1 cellular context compared by ENCODE assay signal in the genomic region with DNA sequence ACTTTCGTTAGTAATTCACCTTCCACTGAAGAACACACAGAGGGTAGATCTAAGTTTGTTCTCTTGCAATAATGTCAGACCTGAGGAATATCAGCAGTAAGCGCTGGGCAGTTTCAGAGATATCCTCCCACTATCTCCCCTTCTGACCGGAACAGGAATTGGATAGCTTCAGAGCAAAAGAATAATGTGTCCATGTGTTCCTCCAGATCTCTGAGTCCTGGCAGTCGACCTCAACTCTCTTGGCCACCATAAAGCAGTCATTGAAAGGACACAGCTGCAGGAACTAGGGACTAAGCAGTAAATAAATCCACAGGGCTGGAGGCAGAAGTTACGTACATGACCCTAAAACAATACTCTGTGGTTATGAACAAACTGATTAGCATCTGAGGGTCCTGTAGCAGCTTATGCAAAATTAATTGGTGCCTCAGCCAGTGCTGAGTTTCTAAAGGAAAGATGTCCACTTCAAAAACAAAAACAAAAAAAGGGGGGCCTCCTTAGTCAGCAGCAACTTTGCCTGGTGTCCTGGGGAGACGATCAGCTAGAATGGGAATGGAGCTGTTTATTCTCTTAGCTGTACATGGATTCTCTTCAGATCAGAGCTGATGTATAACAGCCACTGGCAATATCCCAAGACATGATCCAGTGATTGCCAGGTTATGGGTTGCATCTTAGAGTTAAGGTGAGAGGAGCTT.
TF ChIP-seq lines count a peak whose summit lies in the region.

No MANE protein-coding gene starts in this region.

TF ChIP-seq in K562, 482 proteins besides CTCF, POLR2A, EP300 and RAD21 (continued from another document and continues in another):
- TF ChIP-seq, protein P1, sequence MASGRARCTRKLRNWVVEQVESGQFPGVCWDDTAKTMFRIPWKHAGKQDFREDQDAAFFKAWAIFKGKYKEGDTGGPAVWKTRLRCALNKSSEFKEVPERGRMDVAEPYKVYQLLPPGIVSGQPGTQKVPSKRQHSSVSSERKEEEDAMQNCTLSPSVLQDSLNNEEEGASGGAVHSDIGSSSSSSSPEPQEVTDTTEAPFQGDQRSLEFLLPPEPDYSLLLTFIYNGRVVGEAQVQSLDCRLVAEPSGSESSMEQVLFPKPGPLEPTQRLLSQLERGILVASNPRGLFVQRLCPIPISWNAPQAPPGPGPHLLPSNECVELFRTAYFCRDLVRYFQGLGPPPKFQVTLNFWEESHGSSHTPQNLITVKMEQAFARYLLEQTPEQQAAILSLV (tag; IDR thresholded peaks at IDR 0.05) = no peak
- TF ChIP-seq GATAD2B (IDR thresholded peaks at IDR 0.05; ENCODE audit: borderline replicate concordance) (no peak), ZNF143 (CRISPR knock-in tag; IDR thresholded peaks at IDR 0.05) (no peak), ZNF384 (IDR thresholded peaks at IDR 0.05; ENCODE audit: low read depth, low read length) (no peak), XRCC4 (IDR thresholded peaks at IDR 0.05; ENCODE audit: extremely low read depth, insufficient read depth, insufficient read length) (no peak), NEUROD1 (IDR thresholded peaks at IDR 0.05; ENCODE audit: borderline replicate concordance, low read depth, low read length, partially characterized antibody) (no peak), TEAD1 (CRISPR knock-in tag; IDR thresholded peaks at IDR 0.05) (0 out of 4 replicates have a peak, but pooled peaks of 1 of the 2 experiments have one; percentile 5), HDAC3 (IDR thresholded peaks at IDR 0.05; ENCODE audit: borderline replicate concordance, partially characterized antibody) (no peak), HEY1 (CRISPR knock-in tag; IDR thresholded peaks at IDR 0.05; ENCODE audit: borderline replicate concordance) (no peak), POU5F1 (IDR thresholded peaks at IDR 0.05; ENCODE audit: borderline replicate concordance, low read depth, low read length, partially characterized antibody) (no peak), GTF2E2 (tag; IDR thresholded peaks at IDR 0.05) (no peak), JUNB (CRISPR knock-in tag; conservative IDR thresholded peaks at IDR 0.05) (no peak), SMAD2 (IDR thresholded peaks at IDR 0.05; ENCODE audit: low read depth, low read length) (no peak), NBN (IDR thresholded peaks at IDR 0.05; ENCODE audit: low read depth) (no peak), TARDBP (IDR thresholded peaks at IDR 0.05) (no peak), MIER1 (IDR thresholded peaks at IDR 0.05; ENCODE audit: low read depth) (no peak), HMGN3 (IDR thresholded peaks at IDR 0.05; ENCODE audit: borderline replicate concordance, extremely low read depth, insufficient read length, low read depth, low read length) (no peak), ETV1 (tag; conservative IDR thresholded peaks at IDR 0.05; ENCODE audit: low read depth) (peak; percentile 71), PHF21A (IDR thresholded peaks at IDR 0.05; ENCODE audit: borderline replicate concordance, low read depth) (no peak), ZBTB8A (IDR thresholded peaks at IDR 0.05; ENCODE audit: partially characterized antibody) (no peak), HCFC1 (IDR thresholded peaks at IDR 0.05; ENCODE audit: low read depth, low read length) (0 out of 2 replicates have a peak, but pooled peaks have one; percentile 24), CBX1 (IDR thresholded peaks at IDR 0.05; ENCODE audit: low read depth) (no peak), FOSL1 (tag; conservative IDR thresholded peaks at IDR 0.05) (peak; percentile 11; the same call in 1 of the 2 replicates), BCOR (IDR thresholded peaks at IDR 0.05) (no peak), ZKSCAN3 (CRISPR knock-in tag; IDR thresholded peaks at IDR 0.05) (no peak), ZNF436 (CRISPR knock-in tag; IDR thresholded peaks at IDR 0.05) (no peak), SREBF1 (IDR thresholded peaks at IDR 0.05; ENCODE audit: borderline replicate concordance, low read depth, low read length) (no peak)
- TF ChIP-seq, protein P2, sequence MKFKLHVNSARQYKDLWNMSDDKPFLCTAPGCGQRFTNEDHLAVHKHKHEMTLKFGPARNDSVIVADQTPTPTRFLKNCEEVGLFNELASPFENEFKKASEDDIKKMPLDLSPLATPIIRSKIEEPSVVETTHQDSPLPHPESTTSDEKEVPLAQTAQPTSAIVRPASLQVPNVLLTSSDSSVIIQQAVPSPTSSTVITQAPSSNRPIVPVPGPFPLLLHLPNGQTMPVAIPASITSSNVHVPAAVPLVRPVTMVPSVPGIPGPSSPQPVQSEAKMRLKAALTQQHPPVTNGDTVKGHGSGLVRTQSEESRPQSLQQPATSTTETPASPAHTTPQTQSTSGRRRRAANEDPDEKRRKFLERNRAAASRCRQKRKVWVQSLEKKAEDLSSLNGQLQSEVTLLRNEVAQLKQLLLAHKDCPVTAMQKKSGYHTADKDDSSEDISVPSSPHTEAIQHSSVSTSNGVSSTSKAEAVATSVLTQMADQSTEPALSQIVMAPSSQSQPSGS (CRISPR knock-in tag; IDR thresholded peaks at IDR 0.05) = no peak
- TF ChIP-seq, protein P3, sequence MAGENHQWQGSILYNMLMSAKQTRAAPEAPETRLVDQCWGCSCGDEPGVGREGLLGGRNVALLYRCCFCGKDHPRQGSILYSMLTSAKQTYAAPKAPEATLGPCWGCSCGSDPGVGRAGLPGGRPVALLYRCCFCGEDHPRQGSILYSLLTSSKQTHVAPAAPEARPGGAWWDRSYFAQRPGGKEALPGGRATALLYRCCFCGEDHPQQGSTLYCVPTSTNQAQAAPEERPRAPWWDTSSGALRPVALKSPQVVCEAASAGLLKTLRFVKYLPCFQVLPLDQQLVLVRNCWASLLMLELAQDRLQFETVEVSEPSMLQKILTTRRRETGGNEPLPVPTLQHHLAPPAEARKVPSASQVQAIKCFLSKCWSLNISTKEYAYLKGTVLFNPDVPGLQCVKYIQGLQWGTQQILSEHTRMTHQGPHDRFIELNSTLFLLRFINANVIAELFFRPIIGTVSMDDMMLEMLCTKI (IDR thresholded peaks at IDR 0.05; ENCODE audit: partially characterized antibody) = no peak
- TF ChIP-seq, protein P4, sequence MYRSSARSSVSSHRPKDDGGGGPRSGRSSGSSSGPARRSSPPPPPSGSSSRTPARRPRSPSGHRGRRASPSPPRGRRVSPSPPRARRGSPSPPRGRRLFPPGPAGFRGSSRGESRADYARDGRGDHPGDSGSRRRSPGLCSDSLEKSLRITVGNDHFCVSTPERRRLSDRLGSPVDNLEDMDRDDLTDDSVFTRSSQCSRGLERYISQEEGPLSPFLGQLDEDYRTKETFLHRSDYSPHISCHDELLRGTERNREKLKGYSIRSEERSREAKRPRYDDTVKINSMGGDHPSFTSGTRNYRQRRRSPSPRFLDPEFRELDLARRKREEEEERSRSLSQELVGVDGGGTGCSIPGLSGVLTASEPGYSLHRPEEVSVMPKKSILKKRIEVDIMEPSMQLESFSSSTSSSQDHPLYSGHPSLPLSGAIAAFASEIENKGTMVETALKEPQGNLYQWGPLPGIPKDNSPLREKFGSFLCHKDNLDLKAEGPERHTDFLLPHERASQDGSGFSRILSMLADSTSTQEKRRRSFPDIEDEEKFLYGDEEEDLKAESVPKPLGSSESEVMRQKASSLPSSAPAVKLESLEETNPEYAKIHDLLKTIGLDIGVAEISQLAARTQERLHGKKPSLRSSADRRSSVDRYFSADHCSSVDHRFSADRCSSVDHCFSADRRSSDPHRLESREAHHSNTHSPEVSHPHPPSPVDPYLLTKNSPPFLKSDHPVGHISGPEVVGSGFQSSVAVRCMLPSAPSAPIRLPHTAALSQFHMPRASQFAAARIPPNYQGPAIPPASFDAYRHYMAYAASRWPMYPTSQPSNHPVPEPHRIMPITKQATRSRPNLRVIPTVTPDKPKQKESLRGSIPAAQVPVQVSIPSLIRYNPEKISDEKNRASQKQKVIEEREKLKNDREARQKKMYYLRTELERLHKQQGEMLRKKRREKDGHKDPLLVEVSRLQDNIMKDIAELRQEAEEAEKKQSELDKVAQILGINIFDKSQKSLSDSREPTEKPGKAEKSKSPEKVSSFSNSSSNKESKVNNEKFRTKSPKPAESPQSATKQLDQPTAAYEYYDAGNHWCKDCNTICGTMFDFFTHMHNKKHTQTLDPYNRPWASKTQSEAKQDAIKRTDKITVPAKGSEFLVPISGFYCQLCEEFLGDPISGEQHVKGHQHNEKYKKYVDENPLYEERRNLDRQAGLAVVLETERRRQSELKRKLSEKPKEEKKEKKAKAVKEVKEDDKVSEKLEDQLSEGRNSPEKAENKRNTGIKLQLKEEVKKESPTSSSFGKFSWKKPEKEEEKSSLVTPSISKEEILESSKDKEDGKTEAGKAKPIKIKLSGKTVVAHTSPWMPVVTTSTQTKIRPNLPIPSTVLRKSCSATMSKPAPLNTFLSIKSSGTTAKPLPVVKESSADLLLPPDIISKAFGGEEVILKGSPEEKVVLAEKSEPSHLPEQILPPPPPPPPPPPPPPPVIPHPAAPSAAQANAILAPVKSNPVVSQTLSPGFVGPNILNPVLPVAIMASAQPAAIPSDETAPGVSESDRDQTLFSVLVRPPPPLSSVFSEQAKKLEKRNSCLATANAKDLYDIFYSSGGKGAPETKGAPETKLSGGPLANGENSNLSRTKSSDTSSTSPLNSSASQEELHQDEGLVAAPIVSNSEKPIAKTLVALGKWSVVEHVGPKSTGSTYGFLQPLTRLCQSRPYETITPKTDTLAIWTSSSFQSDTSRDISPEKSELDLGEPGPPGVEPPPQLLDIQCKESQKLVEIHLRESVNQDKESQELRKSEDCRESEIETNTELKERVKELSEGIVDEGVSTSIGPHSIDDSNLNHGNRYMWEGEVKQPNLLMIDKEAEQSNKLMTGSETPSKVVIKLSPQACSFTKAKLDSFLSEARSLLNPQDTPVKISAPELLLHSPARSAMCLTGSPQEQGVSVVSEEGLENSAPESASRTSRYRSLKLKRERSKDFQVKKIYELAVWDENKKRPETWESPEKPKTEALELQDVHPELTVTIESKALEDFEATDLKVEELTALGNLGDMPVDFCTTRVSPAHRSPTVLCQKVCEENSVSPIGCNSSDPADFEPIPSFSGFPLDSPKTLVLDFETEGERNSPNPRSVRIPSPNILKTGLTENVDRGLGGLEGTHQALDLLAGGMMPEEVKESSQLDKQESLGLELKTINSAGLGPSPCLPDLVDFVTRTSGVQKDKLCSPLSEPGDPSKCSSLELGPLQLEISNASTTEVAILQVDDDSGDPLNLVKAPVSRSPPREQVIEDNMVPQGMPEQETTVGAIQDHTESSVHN (IDR thresholded peaks at IDR 0.05; ENCODE audit: borderline replicate concordance in 1 of 2, low read depth in 1 of 2) = no peak
- TF ChIP-seq, protein P5, sequence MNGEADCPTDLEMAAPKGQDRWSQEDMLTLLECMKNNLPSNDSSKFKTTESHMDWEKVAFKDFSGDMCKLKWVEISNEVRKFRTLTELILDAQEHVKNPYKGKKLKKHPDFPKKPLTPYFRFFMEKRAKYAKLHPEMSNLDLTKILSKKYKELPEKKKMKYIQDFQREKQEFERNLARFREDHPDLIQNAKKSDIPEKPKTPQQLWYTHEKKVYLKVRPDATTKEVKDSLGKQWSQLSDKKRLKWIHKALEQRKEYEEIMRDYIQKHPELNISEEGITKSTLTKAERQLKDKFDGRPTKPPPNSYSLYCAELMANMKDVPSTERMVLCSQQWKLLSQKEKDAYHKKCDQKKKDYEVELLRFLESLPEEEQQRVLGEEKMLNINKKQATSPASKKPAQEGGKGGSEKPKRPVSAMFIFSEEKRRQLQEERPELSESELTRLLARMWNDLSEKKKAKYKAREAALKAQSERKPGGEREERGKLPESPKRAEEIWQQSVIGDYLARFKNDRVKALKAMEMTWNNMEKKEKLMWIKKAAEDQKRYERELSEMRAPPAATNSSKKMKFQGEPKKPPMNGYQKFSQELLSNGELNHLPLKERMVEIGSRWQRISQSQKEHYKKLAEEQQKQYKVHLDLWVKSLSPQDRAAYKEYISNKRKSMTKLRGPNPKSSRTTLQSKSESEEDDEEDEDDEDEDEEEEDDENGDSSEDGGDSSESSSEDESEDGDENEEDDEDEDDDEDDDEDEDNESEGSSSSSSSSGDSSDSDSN (IDR thresholded peaks at IDR 0.05; ENCODE audit: borderline replicate concordance in 1 of 2, low read depth in 2 of 2, low read length in 2 of 2) = no peak
- TF ChIP-seq, protein P6, sequence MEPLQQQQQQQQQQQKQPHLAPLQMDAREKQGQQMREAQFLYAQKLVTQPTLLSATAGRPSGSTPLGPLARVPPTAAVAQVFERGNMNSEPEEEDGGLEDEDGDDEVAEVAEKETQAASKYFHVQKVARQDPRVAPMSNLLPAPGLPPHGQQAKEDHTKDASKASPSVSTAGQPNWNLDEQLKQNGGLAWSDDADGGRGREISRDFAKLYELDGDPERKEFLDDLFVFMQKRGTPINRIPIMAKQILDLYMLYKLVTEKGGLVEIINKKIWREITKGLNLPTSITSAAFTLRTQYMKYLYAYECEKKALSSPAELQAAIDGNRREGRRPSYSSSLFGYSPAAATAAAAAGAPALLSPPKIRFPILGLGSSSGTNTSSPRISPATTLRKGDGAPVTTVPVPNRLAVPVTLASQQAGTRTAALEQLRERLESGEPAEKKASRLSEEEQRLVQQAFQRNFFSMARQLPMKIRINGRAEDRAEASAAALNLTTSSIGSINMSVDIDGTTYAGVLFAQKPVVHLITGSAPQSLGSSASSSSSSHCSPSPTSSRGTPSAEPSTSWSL (CRISPR knock-in tag; IDR thresholded peaks at IDR 0.05; ENCODE audit: borderline replicate concordance) = no peak
- TF ChIP-seq, protein P7, sequence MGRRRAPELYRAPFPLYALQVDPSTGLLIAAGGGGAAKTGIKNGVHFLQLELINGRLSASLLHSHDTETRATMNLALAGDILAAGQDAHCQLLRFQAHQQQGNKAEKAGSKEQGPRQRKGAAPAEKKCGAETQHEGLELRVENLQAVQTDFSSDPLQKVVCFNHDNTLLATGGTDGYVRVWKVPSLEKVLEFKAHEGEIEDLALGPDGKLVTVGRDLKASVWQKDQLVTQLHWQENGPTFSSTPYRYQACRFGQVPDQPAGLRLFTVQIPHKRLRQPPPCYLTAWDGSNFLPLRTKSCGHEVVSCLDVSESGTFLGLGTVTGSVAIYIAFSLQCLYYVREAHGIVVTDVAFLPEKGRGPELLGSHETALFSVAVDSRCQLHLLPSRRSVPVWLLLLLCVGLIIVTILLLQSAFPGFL (CRISPR knock-in tag; IDR thresholded peaks at IDR 0.05) = no peak
- TF ChIP-seq, protein P8, sequence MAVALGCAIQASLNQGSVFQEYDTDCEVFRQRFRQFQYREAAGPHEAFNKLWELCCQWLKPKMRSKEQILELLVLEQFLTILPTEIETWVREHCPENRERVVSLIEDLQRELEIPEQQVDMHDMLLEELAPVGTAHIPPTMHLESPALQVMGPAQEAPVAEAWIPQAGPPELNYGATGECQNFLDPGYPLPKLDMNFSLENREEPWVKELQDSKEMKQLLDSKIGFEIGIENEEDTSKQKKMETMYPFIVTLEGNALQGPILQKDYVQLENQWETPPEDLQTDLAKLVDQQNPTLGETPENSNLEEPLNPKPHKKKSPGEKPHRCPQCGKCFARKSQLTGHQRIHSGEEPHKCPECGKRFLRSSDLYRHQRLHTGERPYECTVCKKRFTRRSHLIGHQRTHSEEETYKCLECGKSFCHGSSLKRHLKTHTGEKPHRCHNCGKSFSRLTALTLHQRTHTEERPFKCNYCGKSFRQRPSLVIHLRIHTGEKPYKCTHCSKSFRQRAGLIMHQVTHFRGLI (CRISPR knock-in tag; IDR thresholded peaks at IDR 0.05) = 0 out of 2 replicates have a peak, but pooled peaks have one; percentile 44
- TF ChIP-seq, protein P9, sequence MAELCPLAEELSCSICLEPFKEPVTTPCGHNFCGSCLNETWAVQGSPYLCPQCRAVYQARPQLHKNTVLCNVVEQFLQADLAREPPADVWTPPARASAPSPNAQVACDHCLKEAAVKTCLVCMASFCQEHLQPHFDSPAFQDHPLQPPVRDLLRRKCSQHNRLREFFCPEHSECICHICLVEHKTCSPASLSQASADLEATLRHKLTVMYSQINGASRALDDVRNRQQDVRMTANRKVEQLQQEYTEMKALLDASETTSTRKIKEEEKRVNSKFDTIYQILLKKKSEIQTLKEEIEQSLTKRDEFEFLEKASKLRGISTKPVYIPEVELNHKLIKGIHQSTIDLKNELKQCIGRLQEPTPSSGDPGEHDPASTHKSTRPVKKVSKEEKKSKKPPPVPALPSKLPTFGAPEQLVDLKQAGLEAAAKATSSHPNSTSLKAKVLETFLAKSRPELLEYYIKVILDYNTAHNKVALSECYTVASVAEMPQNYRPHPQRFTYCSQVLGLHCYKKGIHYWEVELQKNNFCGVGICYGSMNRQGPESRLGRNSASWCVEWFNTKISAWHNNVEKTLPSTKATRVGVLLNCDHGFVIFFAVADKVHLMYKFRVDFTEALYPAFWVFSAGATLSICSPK (IDR thresholded peaks at IDR 0.05; ENCODE audit: borderline replicate concordance) = no peak
